Comparison of ENCODE assay signal across 6 cellular contexts in the genomic region with DNA sequence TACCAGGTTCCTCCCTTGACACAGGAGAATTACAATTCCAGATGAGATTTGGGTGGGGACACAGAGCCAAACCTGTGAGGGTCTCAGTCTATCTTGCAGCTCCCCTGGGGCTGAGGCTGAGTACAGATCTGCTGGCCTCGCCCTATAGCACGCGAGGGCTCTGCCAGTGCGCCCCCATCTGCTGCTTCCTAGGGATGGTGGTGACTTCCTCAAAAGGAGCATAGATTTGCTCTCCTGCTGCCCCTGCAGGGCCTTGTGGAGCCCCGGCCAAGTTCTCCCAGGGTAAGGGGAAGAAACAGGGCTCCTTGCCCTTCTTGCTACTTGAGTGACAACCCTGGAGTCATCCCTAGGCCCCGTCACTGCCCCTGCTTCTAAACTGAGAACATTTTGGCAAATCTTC. TPM values are rescaled to one million over a fixed set of nuclear protein-coding genes. Genes with fewer than 3 reads are reported as not detected.
"Had no signal": no experiment of that assay in that cellular context is flagged by ENCODE, and none has a peak within 500 bp of the region (broad histone marks: within the 10 kb centered on the region; RNA-seq: fewer than 3 reads in every experiment).

No MANE protein-coding gene starts in this region.

RNA-seq across cellular contexts. Expression of gene CDRT15L2, which starts 26.6 kb away (rescaled TPM):
- total RNA-seq: LHCN-M2, MCF 10A, PC-3, Peyer's patch, SJCRH30, SK-MEL-5 had no signal
